Comparison of ENCODE assay signal across 9 cellular contexts in the genomic region with DNA sequence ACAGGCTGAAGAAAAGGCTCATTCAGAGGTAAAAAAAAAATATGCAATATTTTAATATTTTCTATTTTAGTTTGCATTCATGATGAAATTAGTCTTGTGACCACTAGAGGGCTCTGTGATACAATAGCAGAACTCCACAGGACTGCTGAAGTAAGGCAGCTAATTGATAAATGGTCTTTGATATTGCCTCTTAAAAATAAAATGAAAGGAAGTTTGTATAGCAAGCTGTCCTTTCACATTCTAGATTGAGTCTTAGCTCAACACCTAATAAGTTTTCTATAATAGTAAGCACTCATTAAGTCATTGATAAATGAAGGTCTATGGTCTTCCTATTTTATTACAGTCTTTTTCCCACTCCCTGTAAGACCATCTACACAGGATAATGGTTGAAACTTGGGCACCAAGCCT.
DNase-seq lines count a peak whose midpoint lies in the region; ATAC-seq, FAIRE-seq and TF ChIP-seq lines count a peak whose summit lies in the region.
"Had no signal": no experiment of that assay in that cellular context is flagged by ENCODE, and none has a peak within 500 bp of the region (broad histone marks: within the 10 kb centered on the region; RNA-seq: fewer than 3 reads in every experiment).

No MANE protein-coding gene starts in this region.

- TF ChIP-seq CTCF in D721Med (IDR thresholded peaks at IDR 0.05; ENCODE audit: insufficient read depth, missing control alignments) (peak; percentile 88), GM20000 (IDR thresholded peaks at IDR 0.05; ENCODE audit: extremely low read depth, missing control alignments) (peak; percentile 31), testis (IDR thresholded peaks at IDR 0.05) (peak in 2 of 3 experiments; percentile 12 to 71)

- no peaks in the 10 kb centered on the region for H3K36me3 ChIP-seq in testis (ENCODE audit: low read depth, missing control alignments)
- H3K36me3 ChIP-seq: SJCRH30 had no signal

- peak; percentile 68 for FAIRE-seq in D721Med (lab: Jason Lieb, UNC)

- H3K4me3 ChIP-seq in testis, result no peak overlapping the region
- H3K4me3 ChIP-seq: SJCRH30 had no signal

- no peak overlapping the region for H3K27ac ChIP-seq in testis
- H3K27ac ChIP-seq: SJCRH30 had no signal

- H3K27me3 ChIP-seq in testis, result no peaks in the 10 kb centered on the region
- H3K27me3 ChIP-seq: SJCRH30 had no signal

- DNase-seq in D721Med (ENCODE audit: insufficient read length, low spot score) (no peak), GM20000 (ENCODE audit: low spot score) (peak; percentile 3), LHCN-M2 (ENCODE audit: low read depth) (peak; percentile 49), SK-MEL-5 (ENCODE audit: low read depth, low spot score) (peak; percentile 60), glomerular endothelial cell (ENCODE audit: extremely low read depth, low read depth, low spot score) (peak; percentile 16), testis (no peak)
- no peak for DNase-seq in activated CD8-positive, alpha-beta memory T cell treated with anti-CD3 and anti-CD28 coated beads, Interleukin-2, amount 50 U/mL, for 4 hours

- in situ Hi-C loops in SK-MEL-5 (cut with HindIII; ENCODE audit: low pct_unique_long_range_greater_than_20kb, low sequenced_read_pairs), result no loop called here

- no peak for ATAC-seq in GM21825 (IDR thresholded peaks at IDR 0.05; ENCODE audit: unreplicated experiment)

- no peaks in the 10 kb centered on the region for H3K4me1 ChIP-seq in testis
- H3K4me1 ChIP-seq: SJCRH30 had no signal

- intact Hi-C loops in testis (cut with DNase I; ENCODE audit: low total_unique reads), result no loop called here

- no peak for TF ChIP-seq POLR2A in testis (IDR thresholded peaks at IDR 0.05)

- no peaks in the 10 kb centered on the region for H3K9me3 ChIP-seq in testis
- H3K9me3 ChIP-seq: SJCRH30 had no signal

Comparison
In these comparisons a context has a peak if more than half of its experiments do, and no peak if none do; other contexts are left out.
1. DNase-seq: peak in GM20000 (single experiment), LHCN-M2 (single experiment), SK-MEL-5 (single experiment) and glomerular endothelial cell (single experiment); none in D721Med (single experiment), testis (single experiment) and activated CD8-positive, alpha-beta memory T cell treated with anti-CD3 and anti-CD28 coated beads, Interleukin-2, amount 50 U/mL, for 4 hours (single experiment).
2. CTCF ChIP-seq: peak in every context shown above with its lines; median percentile 88 in D721Med; 42 in testis; 31 in GM20000.